Comparison of ENCODE assay signal across 14 cellular contexts in genomic region chr6:75171151-75171550, GRCh38. TPM values are rescaled to one million over a fixed set of nuclear protein-coding genes. Genes with fewer than 3 reads are reported as not detected.
DNase-seq lines count a peak whose midpoint lies in the region; ATAC-seq and TF ChIP-seq lines count a peak whose summit lies in the region.
"Had no signal": no experiment of that assay in that cellular context is flagged by ENCODE, and none has a peak within 500 bp of the region (broad histone marks: within the 10 kb centered on the region; RNA-seq: fewer than 3 reads in every experiment).

No MANE protein-coding gene starts in this region.

- H3K4me3 ChIP-seq in adipocyte (ENCODE audit: low read length): peak overlapping the region; percentile 2
- no peak overlapping the region for H3K4me3 ChIP-seq in gastroesophageal sphincter
- H3K4me3 ChIP-seq: BLaER1 treated with 17β-estradiol and CSF1 and Interleukin-3, amounts not matched to agents 10 nM and 100 nM had no signal

- peak; percentile 48 for DNase-seq in adipocyte (ENCODE audit: low read depth)
- DNase-seq in osteocyte (ENCODE audit: extremely low spot score, unreplicated experiment): no peak
- DNase-seq in activated CD4-positive, alpha-beta T cell treated with anti-CD3 and anti-CD28 coated beads, Interleukin-2, amount 50 U/mL, for 4 hours: no peak
- DNase-seq in mesothelial cell of epicardium (ENCODE audit: low spot score in 2 of 2, unreplicated experiment in 2 of 2): no peak
- no peak for DNase-seq in HuH-7 (ENCODE audit: low spot score)
- DNase-seq: EL, Karpas-422, NCI-H187 treated with DMSO at 0.1 percent for 48 hours, NCI-H2171, NCI-H82 had no signal

- no peak for TF ChIP-seq EP300 in gastroesophageal sphincter (IDR thresholded peaks at IDR 0.05)

- H3K27me3 Mint-ChIP-seq in osteocyte (ENCODE audit: unreplicated experiment): no peaks in the 10 kb centered on the region
- H3K27me3 Mint-ChIP-seq in mesothelial cell of epicardium (ENCODE audit: low read depth): no peaks in the 10 kb centered on the region

- peaks cover 60% of the 10 kb centered on the region for H3K36me3 ChIP-seq in adipocyte (ENCODE audit: control insufficient read depth, insufficient read depth, low read length, severe bottlenecking)
- peaks cover 0 to 23% of the 10 kb centered on the region in 2 donors for H3K36me3 ChIP-seq in gastroesophageal sphincter
- H3K36me3 ChIP-seq: BLaER1 treated with 17β-estradiol and CSF1 and Interleukin-3, amounts not matched to agents 10 nM and 100 nM had no signal

- peak overlapping the region; percentile 7 for H3K4me3 Mint-ChIP-seq in osteocyte (ENCODE audit: unreplicated experiment)
- no peak overlapping the region for H3K4me3 Mint-ChIP-seq in mesothelial cell of epicardium

- peak overlapping the region; percentile 53 for H3K9ac ChIP-seq in adipocyte (ENCODE audit: low read length)
- H3K9ac ChIP-seq: BLaER1 treated with 17β-estradiol and CSF1 and Interleukin-3, amounts not matched to agents 10 nM and 100 nM had no signal

- no peak for TF ChIP-seq POLR2A in gastroesophageal sphincter (IDR thresholded peaks at IDR 0.05)

- peak overlapping the region in 3 of 4 donors; percentile 0 to 32 (median 26) for H3K27ac ChIP-seq in gastroesophageal sphincter
- H3K27ac ChIP-seq: BLaER1 treated with 17β-estradiol and CSF1 and Interleukin-3, amounts not matched to agents 10 nM and 100 nM had no signal

- H3K27me3 ChIP-seq in adipocyte (replicated peaks; ENCODE audit: control insufficient read depth, insufficient read depth, low read length): no peaks in the 10 kb centered on the region
- no peaks in the 10 kb centered on the region for H3K27me3 ChIP-seq in gastroesophageal sphincter
- H3K27me3 ChIP-seq: BLaER1 treated with 17β-estradiol and CSF1 and Interleukin-3, amounts not matched to agents 10 nM and 100 nM had no signal

- no peaks in the 10 kb centered on the region for H3K9me3 ChIP-seq in adipocyte (ENCODE audit: control insufficient read depth, low read length)
- H3K9me3 ChIP-seq in gastroesophageal sphincter: no peaks in the 10 kb centered on the region
- H3K9me3 ChIP-seq: BLaER1 treated with 17β-estradiol and CSF1 and Interleukin-3, amounts not matched to agents 10 nM and 100 nM had no signal

- no peaks in the 10 kb centered on the region for H3K9me3 Mint-ChIP-seq in osteocyte (ENCODE audit: unreplicated experiment)
- peaks cover 4% of the 10 kb centered on the region for H3K9me3 Mint-ChIP-seq in mesothelial cell of epicardium

- H3K4me1 Mint-ChIP-seq in osteocyte (ENCODE audit: unreplicated experiment): peaks cover 80% of the 10 kb centered on the region
- H3K4me1 Mint-ChIP-seq in mesothelial cell of epicardium: peaks cover 23% of the 10 kb centered on the region

- no peak for ATAC-seq in gastroesophageal sphincter
- no peak for ATAC-seq in HG03442 (IDR thresholded peaks at IDR 0.05; ENCODE audit: unreplicated experiment)
- ATAC-seq: HepG2 had no signal

- H3K36me3 Mint-ChIP-seq in osteocyte (ENCODE audit: unreplicated experiment): peaks cover 82% of the 10 kb centered on the region
- H3K36me3 Mint-ChIP-seq in mesothelial cell of epicardium: no peaks in the 10 kb centered on the region

- TF ChIP-seq CTCF in gastroesophageal sphincter (IDR thresholded peaks at IDR 0.05) (no peak), osteocyte (IDR thresholded peaks at IDR 0.05) (no peak), mesothelial cell of epicardium (IDR thresholded peaks at IDR 0.05; ENCODE audit: unreplicated experiment) (no peak)

- H3K27ac Mint-ChIP-seq in osteocyte (ENCODE audit: unreplicated experiment) (peak overlapping the region; percentile 88), mesothelial cell of epicardium (no peak overlapping the region)

- peaks cover 58% of the 10 kb centered on the region for H3K4me1 ChIP-seq in adipocyte (ENCODE audit: control insufficient read depth, insufficient read depth, low read length)
- peaks cover 11 to 61% (median 13%) of the 10 kb centered on the region in 3 donors for H3K4me1 ChIP-seq in gastroesophageal sphincter
- H3K4me1 ChIP-seq: BLaER1 treated with 17β-estradiol and CSF1 and Interleukin-3, amounts not matched to agents 10 nM and 100 nM had no signal

RNA-seq across cellular contexts. Expression of gene COL12A1, which starts 34.7 kb away (rescaled TPM):
- total RNA-seq in gastroesophageal sphincter (100 to 1,000 TPM; 101 to 560 (median 237) TPM), osteocyte (2,335 and 2,423 TPM in 2 replicates), mesothelial cell of epicardium (10.5 to 12.5 TPM (median 11.3 TPM) in 3 replicates)
